Comparison of ENCODE assay signal across 10 cellular contexts in genomic region chr4:45442466-45442865, GRCh38.
DNase-seq lines count a peak whose midpoint lies in the region; ATAC-seq, FAIRE-seq and TF ChIP-seq lines count a peak whose summit lies in the region.
"Had no signal": no experiment of that assay in that cellular context is flagged by ENCODE, and none has a peak within 500 bp of the region (broad histone marks: within the 10 kb centered on the region; RNA-seq: fewer than 3 reads in every experiment).

No MANE protein-coding gene starts in this region.

- no peak for FAIRE-seq in astrocyte (lab: Jason Lieb, UNC)
- FAIRE-seq: GM18507 had no signal

- H3K36me3 Mint-ChIP-seq in astrocyte (ENCODE audit: low read depth, unreplicated experiment) (no peaks in the 10 kb centered on the region), T-helper 17 cell (ENCODE audit: low read depth) (no peaks in the 10 kb centered on the region)
- H3K36me3 Mint-ChIP-seq: memory B cell had no signal

- no peak overlapping the region for H3K9ac ChIP-seq in astrocyte (ENCODE audit: low read length)

- TF ChIP-seq CTCF in GM12864 (IDR thresholded peaks at IDR 0.05; ENCODE audit: low read depth, low read length, missing control alignments) (peak; percentile 13), astrocyte (IDR thresholded peaks at IDR 0.05; ENCODE audit: insufficient read depth, low read depth, low read length) (peak; percentile 37)

- H3K27ac ChIP-seq in astrocyte (ENCODE audit: low read depth, low read length) = no peak overlapping the region

- no peaks in the 10 kb centered on the region for H3K79me2 ChIP-seq in astrocyte (ENCODE audit: insufficient read depth, low read length)

- no peaks in the 10 kb centered on the region for H3K4me1 ChIP-seq in astrocyte (ENCODE audit: insufficient read depth, low read length)

- DNase-seq in GM12864 (ENCODE audit: low read depth) = no peak
- DNase-seq in HT1080 (ENCODE audit: low read depth) = peak; percentile 12
- DNase-seq in astrocyte (ENCODE audit: low read depth) = no peak
- DNase-seq in medulla oblongata (ENCODE audit: extremely low spot score) = peak; percentile 9
- no peak for DNase-seq in T-helper 17 cell
- no peak for DNase-seq in activated CD4-positive, alpha-beta T cell treated with anti-CD3 and anti-CD28 coated beads for 4 hours
- no peak for DNase-seq in left colon
- DNase-seq in occipital lobe (lab: John Stamatoyannopoulos, UW) = no peak

- no peak overlapping the region for H2AFZ ChIP-seq in astrocyte (ENCODE audit: low read depth, low read length)

- H3K27me3 Mint-ChIP-seq in astrocyte (ENCODE audit: low read depth, unreplicated experiment) (no peaks in the 10 kb centered on the region), T-helper 17 cell (no peaks in the 10 kb centered on the region)
- H3K27me3 Mint-ChIP-seq: memory B cell had no signal

- H3K4me3 Mint-ChIP-seq in astrocyte (ENCODE audit: unreplicated experiment) (no peak overlapping the region), T-helper 17 cell (no peak overlapping the region)
- H3K4me3 Mint-ChIP-seq: memory B cell had no signal

- H3K9me3 Mint-ChIP-seq in astrocyte (ENCODE audit: unreplicated experiment) = peaks cover 2% of the 10 kb centered on the region
- H3K9me3 Mint-ChIP-seq: memory B cell had no signal

- intact Hi-C loops in left colon (cut with DNase I, micrococcal nuclease) = no loop called here

- no peaks in the 10 kb centered on the region for H3K9me3 ChIP-seq in astrocyte (ENCODE audit: insufficient read depth, low read depth, low read length)
- H3K9me3 ChIP-seq in T-helper 17 cell (ENCODE audit: control insufficient read depth, low read length, poor library complexity, severe bottlenecking) = no peaks in the 10 kb centered on the region

- H3K36me3 ChIP-seq in astrocyte (ENCODE audit: insufficient read depth, low read length) = no peaks in the 10 kb centered on the region

- no peak for ATAC-seq in T-helper 17 cell
- ATAC-seq in left colon = no peak

- H3K27ac Mint-ChIP-seq in astrocyte (ENCODE audit: unreplicated experiment) (no peak overlapping the region), T-helper 17 cell (no peak overlapping the region)
- H3K27ac Mint-ChIP-seq: memory B cell had no signal

- H4K20me1 ChIP-seq in astrocyte (ENCODE audit: insufficient read depth, low read length) = no peaks in the 10 kb centered on the region

- H3K4me3 ChIP-seq in GM12864 (ENCODE audit: low read depth, low read length) (no peak overlapping the region), astrocyte (ENCODE audit: insufficient read depth, low read depth, low read length) (no peak overlapping the region)

- H3K27me3 ChIP-seq in astrocyte (ENCODE audit: insufficient read depth, low read length) = no peaks in the 10 kb centered on the region

- no peak overlapping the region for H3K4me2 ChIP-seq in astrocyte (ENCODE audit: low read length)

- H3K4me1 Mint-ChIP-seq in astrocyte (ENCODE audit: low read depth, unreplicated experiment) = no peaks in the 10 kb centered on the region
- H3K4me1 Mint-ChIP-seq in T-helper 17 cell = no peaks in the 10 kb centered on the region
- H3K4me1 Mint-ChIP-seq: memory B cell had no signal

Comparison
In these comparisons a context has a peak if more than half of its experiments do, and no peak if none do; other contexts are left out.
1. DNase-seq: peak in HT1080 (single experiment) and medulla oblongata (single experiment); none in GM12864 (single experiment), astrocyte (single experiment), T-helper 17 cell (0 of 3), activated CD4-positive, alpha-beta T cell treated with anti-CD3 and anti-CD28 coated beads for 4 hours (0 of 2), left colon (0 of 2) and occipital lobe (single experiment).